ENCODE assay signal across 31 cellular contexts in genomic region chrX:40966204-40966820, GRCh38.
DNase-seq lines count a peak whose midpoint lies in the region; ATAC-seq, FAIRE-seq and TF ChIP-seq lines count a peak whose summit lies in the region.
"Had no signal": no experiment of that assay in that cellular context is flagged by ENCODE, and none has a peak within 500 bp of the region (broad histone marks: within the 10 kb centered on the region; RNA-seq: fewer than 3 reads in every experiment).

No MANE protein-coding gene starts in this region.

- H3K27ac Mint-ChIP-seq in T-helper 17 cell, result peak overlapping the region; percentile 16
- H3K27ac Mint-ChIP-seq: activated naive CD4-positive, alpha-beta T cell treated with anti-CD3 and anti-CD28 coated beads, Interleukin-2, amount 10 ng/mL, durations not matched to agents 7 days and 5 days; activated T-helper 1 cell treated with anti-CD3 and anti-CD28 coated beads, Interleukin-12 subunit alpha, Interleukin-12 subunit beta, Interleukin-2, Interleukin-4 antibody, amounts not matched to agents 30 ng/mL and 10 ng/mL and 1 ng/mL, durations not matched to agents 14 hours and 24 hours and 36 hours had no signal

- H3K27ac ChIP-seq in foreskin keratinocyte (no peak overlapping the region), pancreas (no peak overlapping the region), RWPE1 (no peak overlapping the region)
- H3K27ac ChIP-seq: dorsolateral prefrontal cortex had no signal

- no peaks in the 10 kb centered on the region for H3K27me3 Mint-ChIP-seq in T-helper 17 cell
- H3K27me3 Mint-ChIP-seq: activated naive CD4-positive, alpha-beta T cell treated with anti-CD3 and anti-CD28 coated beads, Interleukin-2, amount 10 ng/mL, durations not matched to agents 7 days and 5 days had no signal

- FAIRE-seq in pancreas (lab: Jason Lieb, UNC), result peak; percentile 20
- FAIRE-seq: RCC 7860, urothelium cell line had no signal

- H3K4me3 Mint-ChIP-seq in T-helper 17 cell, result no peak overlapping the region
- H3K4me3 Mint-ChIP-seq: activated naive CD4-positive, alpha-beta T cell treated with anti-CD3 and anti-CD28 coated beads, Interleukin-2, amount 10 ng/mL, durations not matched to agents 7 days and 5 days; activated T-helper 1 cell treated with anti-CD3 and anti-CD28 coated beads, Interleukin-12 subunit alpha, Interleukin-12 subunit beta, Interleukin-2, Interleukin-4 antibody, amounts not matched to agents 30 ng/mL and 10 ng/mL and 1 ng/mL, durations not matched to agents 14 hours and 24 hours and 36 hours had no signal

- H3K4me3 ChIP-seq in pancreas, result no peak overlapping the region
- H3K4me3 ChIP-seq: dorsolateral prefrontal cortex, spleen had no signal

- H3K4me1 ChIP-seq in foreskin keratinocyte, result no peaks in the 10 kb centered on the region
- H3K4me1 ChIP-seq in pancreas, result no peaks in the 10 kb centered on the region

- CTCF ChIA-PET in RWPE1 (lab: Yijun Ruan, JAX), result no interaction called here

- intact Hi-C loops in pancreas (cut with DNase I), result no loop called here

- TF ChIP-seq CTCF in foreskin keratinocyte (conservative IDR thresholded peaks at IDR 0.05) (no peak), pancreas (IDR thresholded peaks at IDR 0.05) (no peak), RWPE1 (conservative IDR thresholded peaks at IDR 0.05; ENCODE audit: low read depth) (no peak)

- peaks cover 3% of the 10 kb centered on the region for H3K36me3 Mint-ChIP-seq in T-helper 17 cell (ENCODE audit: low read depth)
- H3K36me3 Mint-ChIP-seq: activated naive CD4-positive, alpha-beta T cell treated with anti-CD3 and anti-CD28 coated beads, Interleukin-2, amount 10 ng/mL, durations not matched to agents 7 days and 5 days had no signal

- WGBS in pancreas, 2 donors, result 75 to 83% methylated on average over 6 of the region's 6 CpGs

- POLR2A ChIA-PET in RWPE1 (lab: Yijun Ruan, JAX; ENCODE audit: low non-redundant PET), result no interaction called here

- no peaks in the 10 kb centered on the region for H3K4me1 Mint-ChIP-seq in T-helper 17 cell
- H3K4me1 Mint-ChIP-seq: activated naive CD4-positive, alpha-beta T cell treated with anti-CD3 and anti-CD28 coated beads, Interleukin-2, amount 10 ng/mL, durations not matched to agents 7 days and 5 days had no signal

- DNase-seq in GM03348 (ENCODE audit: low spot score), result peak; percentile 1
- DNase-seq in T-helper 17 cell, result no peak
- peak; percentile 66 to 83 for DNase-seq in foreskin keratinocyte
- no peak for DNase-seq in pancreas
- DNase-seq in SHP77 (lab: John Stamatoyannopoulos, UW), result no peak
- DNase-seq in stimulated activated CD4-positive, alpha-beta T cell treated with anti-CD3 and anti-CD28 coated beads, Interleukin-2, amount 100 ng/mL, for 48 hours, result no peak
- DNase-seq in RWPE1 (ENCODE audit: low spot score), result no peak
- no peak for DNase-seq in central memory CD4-positive, alpha-beta T cell
- DNase-seq: activated CD4-positive, alpha-beta T cell treated with anti-CD3 and anti-CD28 coated beads, Interleukin-2, amount 50 U/mL, for 48 hours; activated naive CD4-positive, alpha-beta T cell treated with anti-CD3 and anti-CD28 coated beads, Interleukin-2, amount 10 ng/mL, durations not matched to agents 7 days and 5 days; amygdala; C1 segment of cervical spinal cord; COR-L47; DMS79; dorsolateral prefrontal cortex; GDM1; HCEC 1CT; KBM-7; left cardiac atrium; mesendoderm; MM.1S; NCI-H1417; NCI-H2081 treated with DMSO at 0.1 percent for 48 hours; NCI-H345; NCI-H748 treated with DMSO at 0.1 percent for 48 hours; spleen; T-helper 1 cell had no signal

- no peaks in the 10 kb centered on the region for H3K27me3 ChIP-seq in foreskin keratinocyte
- H3K27me3 ChIP-seq in pancreas, result peaks cover 0 to 3% (median 0%) of the 10 kb centered on the region in 4 donors
- H3K27me3 ChIP-seq: spleen had no signal

- H3K36me3 ChIP-seq in pancreas, result no peaks in the 10 kb centered on the region
- H3K36me3 ChIP-seq: spleen had no signal

- H3K9me3 ChIP-seq in T-helper 17 cell (ENCODE audit: control insufficient read depth, low read length, poor library complexity, severe bottlenecking) (no peaks in the 10 kb centered on the region), pancreas (no peaks in the 10 kb centered on the region)

- no peak for ATAC-seq in T-helper 17 cell
- ATAC-seq in foreskin keratinocyte, result no peak
- ATAC-seq in pancreas, result no peak
- ATAC-seq: activated CD4-positive, CD25-positive, alpha-beta regulatory T cell treated with anti-CD3 and anti-CD28 coated beads, Interleukin-2, amount 50 U/mL, for 24 hours; left cardiac atrium had no signal

Comparison
In these comparisons a context has a peak if more than half of its experiments do, and no peak if none do; other contexts are left out.
1. DNase-seq: peak in GM03348 (single experiment) and foreskin keratinocyte (2 of 2); none in T-helper 17 cell (0 of 3), pancreas (0 of 6), SHP77 (0 of 2), stimulated activated CD4-positive, alpha-beta T cell treated with anti-CD3 and anti-CD28 coated beads, Interleukin-2, amount 100 ng/mL, for 48 hours (0 of 2), RWPE1 (single experiment) and central memory CD4-positive, alpha-beta T cell (single experiment).